1 cellular context compared by ENCODE assay signal in genomic region chr15:78618490-78618934, GRCh38.
TF ChIP-seq lines count a peak whose summit lies in the region.

No MANE protein-coding gene starts in this region.

TF ChIP-seq in K562, 482 proteins besides CTCF, POLR2A, EP300 and RAD21 (continues in another document):
- TF ChIP-seq ZNF347 (CRISPR knock-in tag; IDR thresholded peaks at IDR 0.05; ENCODE audit: low read depth) (no peak), NCOR1 (IDR thresholded peaks at IDR 0.05) (no peak), EP400 (IDR thresholded peaks at IDR 0.05) (no peak), SMAD3 (CRISPR knock-in tag; conservative IDR thresholded peaks at IDR 0.05) (no peak), HCFC1 (IDR thresholded peaks at IDR 0.05; ENCODE audit: low read depth, low read length) (no peak), ZNF518B (CRISPR knock-in tag; IDR thresholded peaks at IDR 0.05) (no peak), ZNF184 (CRISPR knock-in tag; IDR thresholded peaks at IDR 0.05) (peak; percentile 65; the same call in 1 of the 2 replicates), CBX5 (IDR thresholded peaks at IDR 0.05; ENCODE audit: borderline replicate concordance, low read depth) (no peak), HIVEP1 (CRISPR knock-in tag; IDR thresholded peaks at IDR 0.05) (no peak), U2AF2 (optimal IDR thresholded peaks at IDR 0.05; ENCODE audit: low read depth, low read length) (no peak), ZNF282 (CRISPR knock-in tag; IDR thresholded peaks at IDR 0.05) (no peak), RBM34 (IDR thresholded peaks at IDR 0.05; ENCODE audit: borderline replicate concordance, insufficient read depth, low read length) (no peak), CHD1 (IDR thresholded peaks at IDR 0.05; ENCODE audit: low read length) (no peak), TCF3 (CRISPR knock-in tag; IDR thresholded peaks at IDR 0.05) (no peak), JUND (IDR thresholded peaks at IDR 0.05; ENCODE audit: borderline replicate concordance, low read depth, low read length) (no peak), JUND (tag; IDR thresholded peaks at IDR 0.05; ENCODE audit: borderline replicate concordance, low read depth, low read length) (0 out of 3 replicates have a peak, but pooled peaks have one; percentile 21), CHCHD3 (CRISPR knock-in tag; IDR thresholded peaks at IDR 0.05) (no peak), ZNF121 (CRISPR knock-in tag; conservative IDR thresholded peaks at IDR 0.05) (no peak), TEAD1 (CRISPR knock-in tag; IDR thresholded peaks at IDR 0.05) (0 out of 4 replicates have a peak, but pooled peaks of 1 of the 2 experiments have one; percentile 22), CHAMP1 (IDR thresholded peaks at IDR 0.05) (no peak), TAF1 (IDR thresholded peaks at IDR 0.05; ENCODE audit: control insufficient read depth, extremely low read depth, insufficient read depth, low read length, severe bottlenecking) (no peak), BCOR (IDR thresholded peaks at IDR 0.05) (no peak), GTF2B (IDR thresholded peaks at IDR 0.05; ENCODE audit: extremely low read depth, insufficient read length) (no peak), MEIS2 (IDR thresholded peaks at IDR 0.05; ENCODE audit: partially characterized antibody) (peak; percentile 28), TRIM28 (IDR thresholded peaks at IDR 0.05) (no peak), THRB (CRISPR knock-in tag; conservative IDR thresholded peaks at IDR 0.05) (no peak), L3MBTL2 (IDR thresholded peaks at IDR 0.05) (peak; percentile 26; the same call in 1 of the 2 replicates), ZNF436 (CRISPR knock-in tag; IDR thresholded peaks at IDR 0.05) (no peak), FOXP1 (CRISPR knock-in tag; IDR thresholded peaks at IDR 0.05) (0 out of 2 replicates have a peak, but pooled peaks have one; percentile 60), ATF7 (IDR thresholded peaks at IDR 0.05) (peak; percentile 38; the same call in 1 of the 2 replicates), SMARCA5 (IDR thresholded peaks at IDR 0.05) (no peak), FIP1L1 (IDR thresholded peaks at IDR 0.05; ENCODE audit: low read depth, low read length, poor library complexity, severe bottlenecking) (no peak), YY1 (IDR thresholded peaks at IDR 0.05; ENCODE audit: borderline replicate concordance in 1 of 3, control insufficient read depth in 1 of 3, extremely low read depth in 1 of 3, insufficient read depth in 3 of 3, insufficient read length in 1 of 3, insufficient replicate concordance in 2 of 3, low read depth in 1 of 3, low read length in 2 of 3) (no peak)
- TF ChIP-seq, protein P1, sequence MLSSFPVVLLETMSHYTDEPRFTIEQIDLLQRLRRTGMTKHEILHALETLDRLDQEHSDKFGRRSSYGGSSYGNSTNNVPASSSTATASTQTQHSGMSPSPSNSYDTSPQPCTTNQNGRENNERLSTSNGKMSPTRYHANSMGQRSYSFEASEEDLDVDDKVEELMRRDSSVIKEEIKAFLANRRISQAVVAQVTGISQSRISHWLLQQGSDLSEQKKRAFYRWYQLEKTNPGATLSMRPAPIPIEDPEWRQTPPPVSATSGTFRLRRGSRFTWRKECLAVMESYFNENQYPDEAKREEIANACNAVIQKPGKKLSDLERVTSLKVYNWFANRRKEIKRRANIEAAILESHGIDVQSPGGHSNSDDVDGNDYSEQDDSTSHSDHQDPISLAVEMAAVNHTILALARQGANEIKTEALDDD (IDR thresholded peaks at IDR 0.05), result peak; percentile 34; the same call in 1 of the 2 replicates
- TF ChIP-seq, protein P2, sequence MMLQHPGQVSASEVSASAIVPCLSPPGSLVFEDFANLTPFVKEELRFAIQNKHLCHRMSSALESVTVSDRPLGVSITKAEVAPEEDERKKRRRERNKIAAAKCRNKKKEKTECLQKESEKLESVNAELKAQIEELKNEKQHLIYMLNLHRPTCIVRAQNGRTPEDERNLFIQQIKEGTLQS (IDR thresholded peaks at IDR 0.05), result peak; percentile 66
- TF ChIP-seq, protein P2 (CRISPR knock-in tag; conservative IDR thresholded peaks at IDR 0.05), result no peak
- TF ChIP-seq, protein P3, sequence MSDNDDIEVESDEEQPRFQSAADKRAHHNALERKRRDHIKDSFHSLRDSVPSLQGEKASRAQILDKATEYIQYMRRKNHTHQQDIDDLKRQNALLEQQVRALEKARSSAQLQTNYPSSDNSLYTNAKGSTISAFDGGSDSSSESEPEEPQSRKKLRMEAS (CRISPR knock-in tag; IDR thresholded peaks at IDR 0.05), result 0 out of 2 replicates have a peak, but pooled peaks have one; percentile 24
- TF ChIP-seq, protein P4, sequence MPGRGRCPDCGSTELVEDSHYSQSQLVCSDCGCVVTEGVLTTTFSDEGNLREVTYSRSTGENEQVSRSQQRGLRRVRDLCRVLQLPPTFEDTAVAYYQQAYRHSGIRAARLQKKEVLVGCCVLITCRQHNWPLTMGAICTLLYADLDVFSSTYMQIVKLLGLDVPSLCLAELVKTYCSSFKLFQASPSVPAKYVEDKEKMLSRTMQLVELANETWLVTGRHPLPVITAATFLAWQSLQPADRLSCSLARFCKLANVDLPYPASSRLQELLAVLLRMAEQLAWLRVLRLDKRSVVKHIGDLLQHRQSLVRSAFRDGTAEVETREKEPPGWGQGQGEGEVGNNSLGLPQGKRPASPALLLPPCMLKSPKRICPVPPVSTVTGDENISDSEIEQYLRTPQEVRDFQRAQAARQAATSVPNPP (IDR thresholded peaks at IDR 0.05; ENCODE audit: borderline replicate concordance, insufficient read depth, insufficient read length), result no peak
- TF ChIP-seq, protein P5, sequence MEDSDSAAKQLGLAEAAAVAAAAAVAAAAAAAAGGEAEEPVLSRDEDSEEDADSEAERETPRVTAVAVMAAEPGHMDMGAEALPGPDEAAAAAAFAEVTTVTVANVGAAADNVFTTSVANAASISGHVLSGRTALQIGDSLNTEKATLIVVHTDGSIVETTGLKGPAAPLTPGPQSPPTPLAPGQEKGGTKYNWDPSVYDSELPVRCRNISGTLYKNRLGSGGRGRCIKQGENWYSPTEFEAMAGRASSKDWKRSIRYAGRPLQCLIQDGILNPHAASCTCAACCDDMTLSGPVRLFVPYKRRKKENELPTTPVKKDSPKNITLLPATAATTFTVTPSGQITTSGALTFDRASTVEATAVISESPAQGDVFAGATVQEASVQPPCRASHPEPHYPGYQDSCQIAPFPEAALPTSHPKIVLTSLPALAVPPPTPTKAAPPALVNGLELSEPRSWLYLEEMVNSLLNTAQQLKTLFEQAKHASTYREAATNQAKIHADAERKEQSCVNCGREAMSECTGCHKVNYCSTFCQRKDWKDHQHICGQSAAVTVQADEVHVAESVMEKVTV (CRISPR knock-in tag; IDR thresholded peaks at IDR 0.05), result peak; percentile 54
- TF ChIP-seq, protein P6, sequence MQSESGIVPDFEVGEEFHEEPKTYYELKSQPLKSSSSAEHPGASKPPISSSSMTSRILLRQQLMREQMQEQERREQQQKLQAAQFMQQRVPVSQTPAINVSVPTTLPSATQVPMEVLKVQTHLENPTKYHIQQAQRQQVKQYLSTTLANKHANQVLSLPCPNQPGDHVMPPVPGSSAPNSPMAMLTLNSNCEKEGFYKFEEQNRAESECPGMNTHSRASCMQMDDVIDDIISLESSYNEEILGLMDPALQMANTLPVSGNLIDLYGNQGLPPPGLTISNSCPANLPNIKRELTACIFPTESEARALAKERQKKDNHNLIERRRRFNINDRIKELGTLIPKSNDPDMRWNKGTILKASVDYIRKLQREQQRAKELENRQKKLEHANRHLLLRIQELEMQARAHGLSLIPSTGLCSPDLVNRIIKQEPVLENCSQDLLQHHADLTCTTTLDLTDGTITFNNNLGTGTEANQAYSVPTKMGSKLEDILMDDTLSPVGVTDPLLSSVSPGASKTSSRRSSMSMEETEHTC (IDR thresholded peaks at IDR 0.05), result no peak
- TF ChIP-seq, protein P7, sequence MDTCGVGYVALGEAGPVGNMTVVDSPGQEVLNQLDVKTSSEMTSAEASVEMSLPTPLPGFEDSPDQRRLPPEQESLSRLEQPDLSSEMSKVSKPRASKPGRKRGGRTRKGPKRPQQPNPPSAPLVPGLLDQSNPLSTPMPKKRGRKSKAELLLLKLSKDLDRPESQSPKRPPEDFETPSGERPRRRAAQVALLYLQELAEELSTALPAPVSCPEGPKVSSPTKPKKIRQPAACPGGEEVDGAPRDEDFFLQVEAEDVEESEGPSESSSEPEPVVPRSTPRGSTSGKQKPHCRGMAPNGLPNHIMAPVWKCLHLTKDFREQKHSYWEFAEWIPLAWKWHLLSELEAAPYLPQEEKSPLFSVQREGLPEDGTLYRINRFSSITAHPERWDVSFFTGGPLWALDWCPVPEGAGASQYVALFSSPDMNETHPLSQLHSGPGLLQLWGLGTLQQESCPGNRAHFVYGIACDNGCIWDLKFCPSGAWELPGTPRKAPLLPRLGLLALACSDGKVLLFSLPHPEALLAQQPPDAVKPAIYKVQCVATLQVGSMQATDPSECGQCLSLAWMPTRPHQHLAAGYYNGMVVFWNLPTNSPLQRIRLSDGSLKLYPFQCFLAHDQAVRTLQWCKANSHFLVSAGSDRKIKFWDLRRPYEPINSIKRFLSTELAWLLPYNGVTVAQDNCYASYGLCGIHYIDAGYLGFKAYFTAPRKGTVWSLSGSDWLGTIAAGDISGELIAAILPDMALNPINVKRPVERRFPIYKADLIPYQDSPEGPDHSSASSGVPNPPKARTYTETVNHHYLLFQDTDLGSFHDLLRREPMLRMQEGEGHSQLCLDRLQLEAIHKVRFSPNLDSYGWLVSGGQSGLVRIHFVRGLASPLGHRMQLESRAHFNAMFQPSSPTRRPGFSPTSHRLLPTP (IDR thresholded peaks at IDR 0.05; ENCODE audit: borderline replicate concordance, extremely low read depth, insufficient read length), result no peak
- TF ChIP-seq, protein P8, sequence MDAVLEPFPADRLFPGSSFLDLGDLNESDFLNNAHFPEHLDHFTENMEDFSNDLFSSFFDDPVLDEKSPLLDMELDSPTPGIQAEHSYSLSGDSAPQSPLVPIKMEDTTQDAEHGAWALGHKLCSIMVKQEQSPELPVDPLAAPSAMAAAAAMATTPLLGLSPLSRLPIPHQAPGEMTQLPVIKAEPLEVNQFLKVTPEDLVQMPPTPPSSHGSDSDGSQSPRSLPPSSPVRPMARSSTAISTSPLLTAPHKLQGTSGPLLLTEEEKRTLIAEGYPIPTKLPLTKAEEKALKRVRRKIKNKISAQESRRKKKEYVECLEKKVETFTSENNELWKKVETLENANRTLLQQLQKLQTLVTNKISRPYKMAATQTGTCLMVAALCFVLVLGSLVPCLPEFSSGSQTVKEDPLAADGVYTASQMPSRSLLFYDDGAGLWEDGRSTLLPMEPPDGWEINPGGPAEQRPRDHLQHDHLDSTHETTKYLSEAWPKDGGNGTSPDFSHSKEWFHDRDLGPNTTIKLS (IDR thresholded peaks at IDR 0.05; ENCODE audit: borderline replicate concordance, low read depth), result no peak
